In genomic region chr7:155106356-155106755, GRCh38 we compare ENCODE assay signal across 10 cellular contexts. TPM values are rescaled to one million over a fixed set of nuclear protein-coding genes. Genes with fewer than 3 reads are reported as not detected.
"Had no signal": no experiment of that assay in that cellular context is flagged by ENCODE, and none has a peak within 500 bp of the region (broad histone marks: within the 10 kb centered on the region; RNA-seq: fewer than 3 reads in every experiment).

No MANE protein-coding gene starts in this region.

- H3K27ac ChIP-seq: HL-60 had no signal

- H3K36me3 Mint-ChIP-seq: IgD-negative memory B cell had no signal

- H3K9me3 Mint-ChIP-seq: GM23338 had no signal

- DNase-seq: H7, HFFc6, KBM-7 had no signal

- H3K4me1 ChIP-seq: HAP-1 had no signal

- H3K4me1 Mint-ChIP-seq: IgD-negative memory B cell had no signal

- H3K4me2 ChIP-seq: GM23338 had no signal

- H2AFZ ChIP-seq: GM23338 had no signal

- H3K27ac Mint-ChIP-seq: GM23338, HFFc6, IgD-negative memory B cell had no signal

- H3K36me3 ChIP-seq: HAP-1 had no signal

- H3K9me3 ChIP-seq: HAP-1 had no signal

- H3K4me3 ChIP-seq: GM23338, HAP-1 had no signal

- H3K4me3 Mint-ChIP-seq: GM23338, HFFc6, IgD-negative memory B cell had no signal

RNA-seq across cellular contexts. Expression of gene HTR5A, which starts 36.2 kb away (rescaled TPM):
- total RNA-seq: GM23338, H1, H7, HepG2, HFFc6, HT1080 had no signal
- polyA plus RNA-seq: GM23338, HepG2, IgD-negative memory B cell had no signal
